8 cellular contexts compared by ENCODE assay signal in the genomic region with DNA sequence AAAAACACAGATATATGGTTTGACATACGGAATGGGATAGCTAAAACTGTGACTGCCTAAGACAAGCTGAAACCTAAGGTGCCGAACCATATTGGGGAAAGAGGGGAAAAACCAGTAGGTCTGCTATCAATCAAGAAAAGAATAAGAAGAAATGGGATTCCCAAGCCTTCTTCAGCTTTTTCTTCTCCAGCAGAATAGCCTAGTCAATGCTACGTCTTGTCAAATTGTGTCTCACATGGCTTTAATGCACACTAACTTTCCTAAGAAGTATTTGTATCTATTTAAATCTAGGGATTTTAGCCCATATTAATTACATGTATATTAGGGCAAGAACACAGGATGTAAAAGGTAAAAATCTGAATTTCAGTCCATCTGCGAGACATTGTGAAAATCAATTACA.
DNase-seq lines count a peak whose midpoint lies in the region; ATAC-seq and TF ChIP-seq lines count a peak whose summit lies in the region.

No MANE protein-coding gene starts in this region.

- DNase-seq in foreskin fibroblast: no peak
- DNase-seq in retinal pigment epithelial cell (ENCODE audit: low read depth): no peak
- DNase-seq in NCI-H2196 (lab: John Stamatoyannopoulos, UW; ENCODE audit: unreplicated experiment): no peak
- DNase-seq in NCI-H2029 treated with DMSO at 0.1 percent for 48 hours (lab: John Stamatoyannopoulos, UW): no peak

- ATAC-seq in SK-N-SH treated with all-trans-retinoic acid at 6 μM for 48 hours (0 out of 3 replicates have a peak, but pooled peaks have one; percentile 2), HG03135 (IDR thresholded peaks at IDR 0.05; ENCODE audit: unreplicated experiment) (no peak), HG03378 (IDR thresholded peaks at IDR 0.05; ENCODE audit: unreplicated experiment) (no peak)

- peak overlapping the region; percentile 58; the same call in 1 of the 2 replicates for H3K4me3 ChIP-seq in GM08714 (ENCODE audit: low read length)
- H3K4me3 ChIP-seq in foreskin fibroblast (ENCODE audit: low read depth in 1 of 2, low read length in 2 of 2): peak overlapping the region; percentile 88 to 92
- H3K4me3 ChIP-seq in retinal pigment epithelial cell (ENCODE audit: low read length): peak overlapping the region; percentile 86

- no peak for TF ChIP-seq CTCF in foreskin fibroblast (IDR thresholded peaks at IDR 0.05; ENCODE audit: low read depth, low read length)
- no peak for TF ChIP-seq CTCF in retinal pigment epithelial cell (conservative IDR thresholded peaks at IDR 0.05; ENCODE audit: low read depth, low read length)

TF ChIP-seq in SK-N-SH treated with all-trans-retinoic acid at 6 μM for 48 hours, 23 proteins besides CTCF, POLR2A, EP300 and RAD21:
- no peak for TF ChIP-seq TOX (CRISPR knock-in tag; IDR thresholded peaks at IDR 0.05; ENCODE audit: borderline replicate concordance)
- no peak for TF ChIP-seq GLIS3 (CRISPR knock-in tag; IDR thresholded peaks at IDR 0.05)
- TF ChIP-seq ARNTL (CRISPR knock-in tag; IDR thresholded peaks at IDR 0.05; ENCODE audit: borderline replicate concordance, low read depth): no peak
- no peak for TF ChIP-seq SNAI2 (CRISPR knock-in tag; IDR thresholded peaks at IDR 0.05)
- TF ChIP-seq PPARA (CRISPR knock-in tag; IDR thresholded peaks at IDR 0.05; ENCODE audit: borderline replicate concordance): no peak
- TF ChIP-seq ISL1 (CRISPR knock-in tag; IDR thresholded peaks at IDR 0.05): no peak
- TF ChIP-seq ZC3H10 (CRISPR knock-in tag; IDR thresholded peaks at IDR 0.05): no peak
